In the genomic region with DNA sequence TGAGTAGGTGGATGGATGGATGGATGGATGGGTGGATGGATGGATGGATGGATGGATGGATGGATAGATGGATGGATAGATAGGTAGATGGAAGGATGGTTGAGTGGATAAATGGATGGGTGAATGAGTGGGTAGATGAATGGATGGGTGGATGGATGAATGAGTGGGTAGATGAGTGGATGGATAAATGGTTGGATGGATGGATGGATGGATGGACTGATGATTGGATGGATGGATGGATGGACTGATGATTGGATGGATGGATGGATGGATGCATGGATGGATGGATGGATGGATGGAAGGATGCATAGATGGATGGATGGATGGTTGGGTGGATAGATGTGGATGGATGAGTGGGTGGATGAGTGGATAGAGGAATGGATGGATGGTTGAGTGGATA, we compare ENCODE assay signal across 33 cellular contexts. TPM values are rescaled to one million over a fixed set of nuclear protein-coding genes. Genes with fewer than 3 reads are reported as not detected.
"Had no signal": no experiment of that assay in that cellular context is flagged by ENCODE, and none has a peak within 500 bp of the region (broad histone marks: within the 10 kb centered on the region; RNA-seq: fewer than 3 reads in every experiment).

No MANE protein-coding gene starts in this region.

- H3K27ac Mint-ChIP-seq: activated CD4-positive, alpha-beta T cell treated with anti-CD3 and anti-CD28 coated beads, Interleukin-2, amount 10 ng/mL, durations not matched to agents 7 days and 5 days; activated CD8-positive, alpha-beta T cell treated with anti-CD3 and anti-CD28 coated beads for 36 hours; activated naive CD4-positive, alpha-beta T cell treated with anti-CD3 and anti-CD28 coated beads for 36 hours; activated naive CD4-positive, alpha-beta T cell treated with anti-CD3 and anti-CD28 coated beads, Interleukin-2, amount 50 U/mL, for 24 hours; activated naive CD8-positive, alpha-beta T cell treated with anti-CD3 and anti-CD28 coated beads for 36 hours; activated naive CD8-positive, alpha-beta T cell treated with anti-CD3 and anti-CD28 coated beads, Interleukin-2, amount 50 U/mL, for 24 hours; activated T-helper 17 cell treated with anti-CD3 and anti-CD28 coated beads, Interleukin-2, amount 50 U/mL, for 72 hours; WTC11 had no signal

- H3K36me3 Mint-ChIP-seq: activated naive CD4-positive, alpha-beta T cell treated with anti-CD3 and anti-CD28 coated beads, Interleukin-2, amount 50 U/mL, for 24 hours; activated naive CD8-positive, alpha-beta T cell treated with anti-CD3 and anti-CD28 coated beads for 36 hours; WTC11 had no signal

- H3K27me3 Mint-ChIP-seq: activated CD4-positive, alpha-beta T cell treated with anti-CD3 and anti-CD28 coated beads, Interleukin-2, amount 10 ng/mL, durations not matched to agents 7 days and 5 days; activated CD8-positive, alpha-beta T cell treated with anti-CD3 and anti-CD28 coated beads for 36 hours; activated naive CD4-positive, alpha-beta T cell treated with anti-CD3 and anti-CD28 coated beads, Interleukin-2, amount 50 U/mL, for 24 hours; activated naive CD8-positive, alpha-beta T cell treated with anti-CD3 and anti-CD28 coated beads for 36 hours had no signal

- H3K4me3 ChIP-seq: adrenal gland, body of pancreas, cardiac muscle cell, colonic mucosa, esophagus muscularis mucosa, gastrocnemius medialis, heart left ventricle had no signal

- H3K4me1 Mint-ChIP-seq: activated CD4-positive, alpha-beta T cell treated with anti-CD3 and anti-CD28 coated beads, Interleukin-2, amount 10 ng/mL, durations not matched to agents 7 days and 5 days; activated naive CD4-positive, alpha-beta T cell treated with anti-CD3 and anti-CD28 coated beads, Interleukin-2, amount 50 U/mL, for 24 hours; activated naive CD8-positive, alpha-beta T cell treated with anti-CD3 and anti-CD28 coated beads for 36 hours; activated naive CD8-positive, alpha-beta T cell treated with anti-CD3 and anti-CD28 coated beads, Interleukin-2, amount 50 U/mL, for 24 hours; activated T-helper 17 cell treated with anti-CD3 and anti-CD28 coated beads, Interleukin-2, amount 50 U/mL, for 72 hours had no signal

- H3K4me1 ChIP-seq: adrenal gland, gastrocnemius medialis had no signal

- H3K9me3 ChIP-seq: adrenal gland, body of pancreas, colonic mucosa had no signal

- H3K27ac ChIP-seq: adrenal gland, body of pancreas, cardiac muscle cell, colonic mucosa, esophagus muscularis mucosa, gastrocnemius medialis, heart left ventricle, VCaP had no signal

- H3K36me3 ChIP-seq: adrenal gland, cardiac muscle cell, colonic mucosa, esophagus muscularis mucosa, gastrocnemius medialis, heart left ventricle had no signal

- H3K27me3 ChIP-seq: adrenal gland, body of pancreas, cardiac muscle cell, colonic mucosa, foreskin keratinocyte, gastrocnemius medialis had no signal

- H3K4me3 Mint-ChIP-seq: activated CD4-positive, alpha-beta T cell treated with anti-CD3 and anti-CD28 coated beads, Interleukin-2, amount 10 ng/mL, durations not matched to agents 7 days and 5 days; activated CD8-positive, alpha-beta T cell treated with anti-CD3 and anti-CD28 coated beads for 36 hours; activated naive CD4-positive, alpha-beta T cell treated with anti-CD3 and anti-CD28 coated beads for 36 hours; activated naive CD4-positive, alpha-beta T cell treated with anti-CD3 and anti-CD28 coated beads, Interleukin-2, amount 50 U/mL, for 24 hours; activated naive CD8-positive, alpha-beta T cell treated with anti-CD3 and anti-CD28 coated beads for 36 hours; activated naive CD8-positive, alpha-beta T cell treated with anti-CD3 and anti-CD28 coated beads, Interleukin-2, amount 50 U/mL, for 24 hours; activated T-cell treated with anti-CD3 and anti-CD28 coated beads, Interleukin-2, amount 50 U/mL, for 4 hours; activated T-helper 17 cell treated with anti-CD3 and anti-CD28 coated beads, Interleukin-2, amount 50 U/mL, for 72 hours; WTC11 had no signal

- H3K9me3 Mint-ChIP-seq: activated naive CD4-positive, alpha-beta T cell treated with anti-CD3 and anti-CD28 coated beads for 36 hours; activated naive CD4-positive, alpha-beta T cell treated with anti-CD3 and anti-CD28 coated beads, Interleukin-2, amount 50 U/mL, for 24 hours; activated naive CD8-positive, alpha-beta T cell treated with anti-CD3 and anti-CD28 coated beads for 36 hours; activated naive CD8-positive, alpha-beta T cell treated with anti-CD3 and anti-CD28 coated beads, Interleukin-2, amount 50 U/mL, for 24 hours; activated T-cell treated with anti-CD3 and anti-CD28 coated beads, Interleukin-2, amount 50 U/mL, for 4 hours; activated T-helper 17 cell treated with anti-CD3 and anti-CD28 coated beads, Interleukin-2, amount 50 U/mL, for 72 hours had no signal

- DNase-seq: activated CD4-positive, alpha-beta T cell treated with anti-CD3 and anti-CD28 coated beads for 1 hour; activated CD4-positive, alpha-beta T cell treated with anti-CD3 and anti-CD28 coated beads for 4 hours; activated CD4-positive, alpha-beta T cell treated with anti-CD3 and anti-CD28 coated beads, Interleukin-2, amount 10 ng/mL, durations not matched to agents 7 days and 5 days; activated CD4-positive, alpha-beta T cell treated with anti-CD3 and anti-CD28 coated beads, Interleukin-2, amount 50 U/mL, for 4 hours; activated CD8-positive, alpha-beta memory T cell treated with anti-CD3 and anti-CD28 coated beads for 24 hours; activated CD8-positive, alpha-beta T cell treated with anti-CD3 and anti-CD28 coated beads for 36 hours; activated effector memory CD4-positive, alpha-beta T cell treated with Interleukin-2 at 50 U/mL for 16 hours; activated naive CD4-positive, alpha-beta T cell treated with anti-CD3 and anti-CD28 coated beads for 36 hours; activated naive CD8-positive, alpha-beta T cell treated with anti-CD3 and anti-CD28 coated beads for 36 hours; activated naive CD8-positive, alpha-beta T cell treated with anti-CD3 and anti-CD28 coated beads, Interleukin-2, amount 50 U/mL, for 24 hours; activated T-cell treated with anti-CD3 and anti-CD28 coated beads, Interleukin-2, amount 50 U/mL, for 4 hours; adrenal gland; amygdala; aorta; body of pancreas; central memory CD4-positive, alpha-beta T cell; cerebellar nuclear complex; colonic mucosa; effector CD8-positive, alpha-beta T cell; erythroblast; gastrocnemius medialis; glutamatergic neuron; heart left ventricle; T-helper 2 cell had no signal

RNA-seq across cellular contexts. Expression of a gene that starts 13.2 kb away (rescaled TPM):
- total RNA-seq: activated CD4-positive, alpha-beta T cell treated with anti-CD3 and anti-CD28 coated beads, Interleukin-2, amount 10 ng/mL, durations not matched to agents 7 days and 5 days; activated CD8-positive, alpha-beta T cell treated with anti-CD3 and anti-CD28 coated beads for 36 hours; activated naive CD4-positive, alpha-beta T cell treated with anti-CD3 and anti-CD28 coated beads for 36 hours; activated naive CD8-positive, alpha-beta T cell treated with anti-CD3 and anti-CD28 coated beads for 36 hours; activated T-cell treated with anti-CD3 and anti-CD28 coated beads, Interleukin-2, amount 50 U/mL, for 4 hours; activated T-helper 17 cell treated with anti-CD3 and anti-CD28 coated beads, Interleukin-2, amount 50 U/mL, for 72 hours; cardiac muscle cell; esophagus muscularis mucosa; gastrocnemius medialis; heart left ventricle; T-helper 1 cell treated with Interleukin-12 subunit alpha and Interleukin-12 subunit beta and Interleukin-4 antibody, amounts not matched to agents 30 ng/mL and 1 ng/mL, for 36 hours had no signal
- polyA plus RNA-seq: cardiac muscle cell had no signal

RNA-seq across cellular contexts. Expression of a gene that starts 17.2 kb away (rescaled TPM):
- total RNA-seq: activated CD4-positive, alpha-beta T cell treated with anti-CD3 and anti-CD28 coated beads, Interleukin-2, amount 10 ng/mL, durations not matched to agents 7 days and 5 days; activated naive CD4-positive, alpha-beta T cell treated with anti-CD3 and anti-CD28 coated beads for 36 hours; activated T-cell treated with anti-CD3 and anti-CD28 coated beads, Interleukin-2, amount 50 U/mL, for 4 hours; activated T-helper 17 cell treated with anti-CD3 and anti-CD28 coated beads, Interleukin-2, amount 50 U/mL, for 72 hours; dermis microvascular lymphatic vessel endothelial cell; T-helper 1 cell treated with Interleukin-12 subunit alpha and Interleukin-12 subunit beta and Interleukin-4 antibody, amounts not matched to agents 30 ng/mL and 1 ng/mL, for 36 hours; WTC11 had no signal

RNA-seq across cellular contexts. Expression of a gene that starts 31.3 kb away (rescaled TPM):
- total RNA-seq: cardiac muscle cell had no signal
